9 cellular contexts compared by ENCODE assay signal in the genomic region with DNA sequence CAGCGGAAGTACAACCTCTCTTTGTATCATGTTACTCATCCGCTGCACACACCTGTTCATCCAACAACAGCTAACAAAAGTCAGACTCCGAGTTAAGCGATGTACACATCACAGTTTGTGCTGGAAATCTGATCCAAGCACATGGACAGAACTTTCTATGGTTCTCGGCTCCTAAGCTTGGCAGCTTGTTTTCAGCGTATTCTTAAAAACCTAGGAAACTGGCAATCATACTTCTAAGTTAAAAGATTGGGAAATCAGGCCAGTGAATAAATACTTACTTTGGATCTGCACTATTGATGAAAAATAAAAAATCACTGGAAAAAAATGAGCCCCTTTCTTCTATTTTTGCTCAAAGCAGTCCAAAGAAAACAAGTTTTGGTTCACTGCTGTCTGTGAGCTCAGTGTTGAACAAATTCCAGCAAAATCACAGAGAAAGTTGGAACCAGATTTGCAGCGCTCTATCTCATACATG.
DNase-seq lines count a peak whose midpoint lies in the region; ATAC-seq and TF ChIP-seq lines count a peak whose summit lies in the region.
"Had no signal": no experiment of that assay in that cellular context is flagged by ENCODE, and none has a peak within 500 bp of the region (broad histone marks: within the 10 kb centered on the region; RNA-seq: fewer than 3 reads in every experiment).

No MANE protein-coding gene starts in this region.

- no peaks in the 10 kb centered on the region for H3K27me3 ChIP-seq in psoas muscle (ENCODE audit: insufficient read depth in 3 of 3, low read length in 2 of 3)

- H3K36me3 ChIP-seq in psoas muscle (ENCODE audit: insufficient read depth in 1 of 2, low read depth in 1 of 2): no peaks in the 10 kb centered on the region

- no peaks in the 10 kb centered on the region for H3K36me3 Mint-ChIP-seq in glutamatergic neuron (ENCODE audit: unreplicated experiment)
- H3K36me3 Mint-ChIP-seq: CD4-positive, CD25-positive, alpha-beta regulatory T cell had no signal

- peak; percentile 13 for DNase-seq in EH (ENCODE audit: low read depth)
- no peak for DNase-seq in RWPE1 (ENCODE audit: low spot score)
- DNase-seq in glutamatergic neuron: no peak
- peak in 1 of 2 donors; percentile 19 for DNase-seq in psoas muscle
- no peak for DNase-seq in NCI-H446 treated with DMSO at 0.1 percent for 48 hours (lab: John Stamatoyannopoulos, UW)
- no peak for DNase-seq in stimulated activated CD4-positive, alpha-beta T cell treated with anti-CD3 and anti-CD28 coated beads, Interleukin-2, amount 100 ng/mL, for 24 hours
- DNase-seq: CD4-positive, CD25-positive, alpha-beta regulatory T cell had no signal

- H3K9me3 ChIP-seq in psoas muscle: no peaks in the 10 kb centered on the region

- H3K27ac ChIP-seq in RWPE1 (peak overlapping the region; percentile 42), psoas muscle (peak overlapping the region; percentile 81)

- 28 to 41% (median 29%) methylated on average over 7 of the region's 7 CpGs for WGBS in psoas muscle, 3 donors

- H3K27ac Mint-ChIP-seq in glutamatergic neuron (ENCODE audit: unreplicated experiment): peak overlapping the region; percentile 66
- H3K27ac Mint-ChIP-seq: CD4-positive, CD25-positive, alpha-beta regulatory T cell had no signal

- intact Hi-C loops in psoas muscle (cut with DNase I): no loop called here

- CTCF ChIA-PET in RWPE1 (lab: Yijun Ruan, JAX): interaction anchor here (0.7 to 1.4 kb wide), 2 partner anchors 13 kb away, joined by 3 read pairs; no protein-coding TSS in a partner anchor

- H3K4me1 Mint-ChIP-seq in glutamatergic neuron (ENCODE audit: low read depth, unreplicated experiment): peaks cover 23% of the 10 kb centered on the region
- H3K4me1 Mint-ChIP-seq: CD4-positive, CD25-positive, alpha-beta regulatory T cell had no signal

- TF ChIP-seq CTCF in RWPE1 (conservative IDR thresholded peaks at IDR 0.05; ENCODE audit: low read depth) (no peak), glutamatergic neuron (IDR thresholded peaks at IDR 0.05; ENCODE audit: partially characterized antibody, unreplicated experiment) (no peak), psoas muscle (IDR thresholded peaks at IDR 0.05) (no peak)

- H3K27me3 Mint-ChIP-seq in glutamatergic neuron (ENCODE audit: unreplicated experiment): peaks cover 4% of the 10 kb centered on the region

- H3K4me1 ChIP-seq in psoas muscle: peaks cover 34% of the 10 kb centered on the region

- H3K9me3 Mint-ChIP-seq in glutamatergic neuron (ENCODE audit: unreplicated experiment): peaks cover 2% of the 10 kb centered on the region
- H3K9me3 Mint-ChIP-seq: CD4-positive, CD25-positive, alpha-beta regulatory T cell had no signal

- H3K4me3 ChIP-seq in psoas muscle: no peak overlapping the region

- ATAC-seq in psoas muscle: peak in 3 of 4 donors; percentile 35 to 57 (median 44)
- ATAC-seq in HG02763 (IDR thresholded peaks at IDR 0.05; ENCODE audit: unreplicated experiment): no peak
- no peak for ATAC-seq in GM19023 (IDR thresholded peaks at IDR 0.05; ENCODE audit: unreplicated experiment)

- H3K4me3 Mint-ChIP-seq in glutamatergic neuron (ENCODE audit: unreplicated experiment): no peak overlapping the region

- POLR2A ChIA-PET in RWPE1 (lab: Yijun Ruan, JAX; ENCODE audit: low non-redundant PET): no interaction called here

Comparison
In these comparisons a context has a peak if more than half of its experiments do, and no peak if none do; other contexts are left out.
1. ATAC-seq: peak in psoas muscle (3 of 4); none in HG02763 (single experiment) and GM19023 (single experiment).